In the genomic region with DNA sequence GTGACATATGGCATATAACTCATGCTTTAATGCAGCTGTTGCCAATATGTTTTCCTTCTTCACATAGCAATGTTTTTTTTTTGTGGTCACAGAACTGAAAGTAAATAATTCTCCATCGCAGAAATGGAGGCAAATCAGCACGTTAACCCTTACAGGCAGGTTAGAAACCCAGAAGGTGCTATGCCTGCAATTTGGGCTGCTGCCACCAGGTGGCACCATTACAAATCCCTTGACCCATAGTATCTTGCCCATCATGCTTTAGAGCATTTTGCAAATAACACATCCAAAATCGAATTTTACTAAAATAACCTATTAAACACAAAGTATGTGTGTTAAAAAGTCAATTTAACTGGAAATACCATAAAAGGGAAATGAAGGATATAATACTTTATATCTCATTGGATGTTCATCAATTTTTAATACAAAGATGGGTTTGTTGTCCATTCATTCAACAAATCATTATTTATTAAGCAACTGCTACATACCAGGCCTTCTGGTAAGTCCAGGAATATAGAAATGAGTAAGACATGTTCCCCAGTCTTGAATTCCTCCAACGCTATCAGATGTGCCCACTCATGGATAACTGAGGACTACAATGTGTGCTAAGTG, we compare ENCODE assay signal across 8 cellular contexts.
DNase-seq lines count a peak whose midpoint lies in the region; ATAC-seq and TF ChIP-seq lines count a peak whose summit lies in the region.

No MANE protein-coding gene starts in this region.

- DNase-seq in COLO668 (lab: John Stamatoyannopoulos, UW; ENCODE audit: unreplicated experiment) (peak; percentile 37), GM20000 (ENCODE audit: low spot score) (no peak), kidney epithelial cell (ENCODE audit: low read depth) (no peak), NCI-H1930 (lab: John Stamatoyannopoulos, UW) (no peak), HuH-7 (ENCODE audit: low spot score) (no peak)

- no peaks in the 10 kb centered on the region for H3K36me3 ChIP-seq in kidney epithelial cell (ENCODE audit: control insufficient read depth, insufficient read depth, low read length)

- H3K27ac ChIP-seq in VCaP: no peak overlapping the region

- no peak overlapping the region for H3K4me3 ChIP-seq in kidney epithelial cell (ENCODE audit: low read depth, low read length)

- TF ChIP-seq CTCF in GM20000 (IDR thresholded peaks at IDR 0.05; ENCODE audit: extremely low read depth, missing control alignments) (peak; percentile 16), VCaP (conservative IDR thresholded peaks at IDR 0.05) (peak; percentile 72), kidney epithelial cell (IDR thresholded peaks at IDR 0.05; ENCODE audit: insufficient read depth, low read length, poor library complexity, severe bottlenecking) (peak; percentile 61)

- H3K27me3 ChIP-seq in kidney epithelial cell (ENCODE audit: control insufficient read depth, insufficient read depth, low read length): no peaks in the 10 kb centered on the region

- ATAC-seq in GM19452 (IDR thresholded peaks at IDR 0.05; ENCODE audit: unreplicated experiment) (no peak), HG03571 (IDR thresholded peaks at IDR 0.05; ENCODE audit: unreplicated experiment) (no peak)

Comparison
In these comparisons a context has a peak if more than half of its experiments do, and no peak if none do; other contexts are left out.
1. CTCF ChIP-seq: peak in every context shown above with its lines; median percentile 72 in VCaP; 61 in kidney epithelial cell; 16 in GM20000.